ENCODE assay signal across 29 cellular contexts in the genomic region with DNA sequence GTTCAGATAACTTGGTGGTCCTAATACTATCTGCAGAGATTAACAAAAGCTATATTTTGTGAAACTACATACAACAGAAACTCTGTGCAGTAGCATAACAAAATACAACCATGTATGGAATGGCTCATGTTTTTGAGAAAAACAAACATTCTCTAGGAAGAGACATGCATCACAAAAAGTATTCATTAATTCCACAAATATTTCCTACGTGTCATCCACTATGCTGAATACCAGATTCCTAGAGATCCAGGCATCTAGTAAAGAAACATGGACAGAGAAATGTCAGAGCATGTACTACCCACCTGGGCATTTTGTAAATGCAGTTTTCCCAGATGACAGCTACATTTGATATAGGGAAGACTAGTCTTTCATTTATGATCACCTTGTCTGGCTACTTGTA.
"Had no signal": no experiment of that assay in that cellular context is flagged by ENCODE, and none has a peak within 500 bp of the region (broad histone marks: within the 10 kb centered on the region; RNA-seq: fewer than 3 reads in every experiment).

No MANE protein-coding gene starts in this region.

- H3K36me3 Mint-ChIP-seq: activated CD4-positive, alpha-beta memory T cell treated with anti-CD3 and anti-CD28 coated beads for 36 hours; activated CD8-positive, alpha-beta memory T cell treated with anti-CD3 and anti-CD28 coated beads, Interleukin-2, amount 10 ng/mL, durations not matched to agents 7 days and 5 days; activated naive CD4-positive, alpha-beta T cell treated with anti-CD3 and anti-CD28 coated beads, Interleukin-2, amount 50 U/mL, for 72 hours had no signal

- H3K27me3 ChIP-seq: brain microvascular endothelial cell, colonic mucosa had no signal

- H3K9me3 ChIP-seq: colonic mucosa had no signal

- H3K36me3 ChIP-seq: brain microvascular endothelial cell, colonic mucosa had no signal

- H3K27me3 Mint-ChIP-seq: activated CD4-positive, alpha-beta memory T cell treated with anti-CD3 and anti-CD28 coated beads for 36 hours; activated CD4-positive, alpha-beta T cell treated with anti-CD3 and anti-CD28 coated beads, Interleukin-2, amount 10 ng/mL, durations not matched to agents 24 days and 14 days; activated CD8-positive, alpha-beta memory T cell treated with anti-CD3 and anti-CD28 coated beads, Interleukin-2, amount 10 ng/mL, durations not matched to agents 7 days and 5 days; activated naive CD4-positive, alpha-beta T cell treated with anti-CD3 and anti-CD28 coated beads, Interleukin-2, amount 10 ng/mL, durations not matched to agents 7 days and 5 days; activated naive CD8-positive, alpha-beta T cell treated with anti-CD3 and anti-CD28 coated beads, Interleukin-2, amount 10 ng/mL, durations not matched to agents 7 days and 5 days had no signal

- H3K4me3 Mint-ChIP-seq: activated CD4-positive, alpha-beta memory T cell treated with anti-CD3 and anti-CD28 coated beads for 36 hours; activated CD4-positive, alpha-beta T cell treated with anti-CD3 and anti-CD28 coated beads for 36 hours; activated CD4-positive, alpha-beta T cell treated with anti-CD3 and anti-CD28 coated beads, Interleukin-2, amount 10 ng/mL, durations not matched to agents 24 days and 14 days; activated CD8-positive, alpha-beta memory T cell treated with anti-CD3 and anti-CD28 coated beads, Interleukin-2, amount 10 ng/mL, durations not matched to agents 7 days and 5 days; activated CD8-positive, alpha-beta T cell treated with anti-CD3 and anti-CD28 coated beads, Interleukin-2, amount 10 ng/mL, durations not matched to agents 7 days and 5 days; activated naive CD4-positive, alpha-beta T cell treated with anti-CD3 and anti-CD28 coated beads, Interleukin-2, amount 10 ng/mL, durations not matched to agents 7 days and 5 days; activated naive CD8-positive, alpha-beta T cell treated with anti-CD3 and anti-CD28 coated beads, Interleukin-2, amount 10 ng/mL, durations not matched to agents 7 days and 5 days; activated T-cell treated with anti-CD3 and anti-CD28 coated beads, Interleukin-2, amount 50 U/mL, for 24 hours; activated T-cell treated with anti-CD3 and anti-CD28 coated beads, Interleukin-2, amount 50 U/mL, for 72 hours; central memory CD8-positive, alpha-beta T cell; endodermal cell had no signal

- H3K4me1 ChIP-seq: colonic mucosa had no signal

- ATAC-seq: activated CD4-positive, alpha-beta T cell treated with anti-CD3 and anti-CD28 coated beads for 36 hours; activated CD8-positive, alpha-beta memory T cell treated with anti-CD3 and anti-CD28 coated beads, Interleukin-2, amount 10 ng/mL, durations not matched to agents 7 days and 5 days; activated CD8-positive, alpha-beta T cell treated with anti-CD3 and anti-CD28 coated beads, Interleukin-2, amount 10 ng/mL, durations not matched to agents 7 days and 5 days; activated naive CD4-positive, alpha-beta T cell treated with anti-CD3 and anti-CD28 coated beads, Interleukin-2, amount 50 U/mL, for 72 hours; activated T-cell treated with anti-CD3 and anti-CD28 coated beads, Interleukin-2, amount 50 U/mL, for 72 hours; esophagus mucosa had no signal

- H3K27ac Mint-ChIP-seq: activated CD4-positive, alpha-beta memory T cell treated with anti-CD3 and anti-CD28 coated beads for 36 hours; activated CD4-positive, alpha-beta T cell treated with anti-CD3 and anti-CD28 coated beads for 36 hours; activated CD4-positive, alpha-beta T cell treated with anti-CD3 and anti-CD28 coated beads, Interleukin-2, amount 10 ng/mL, durations not matched to agents 24 days and 14 days; activated CD8-positive, alpha-beta memory T cell treated with anti-CD3 and anti-CD28 coated beads, Interleukin-2, amount 10 ng/mL, durations not matched to agents 7 days and 5 days; activated CD8-positive, alpha-beta T cell treated with anti-CD3 and anti-CD28 coated beads, Interleukin-2, amount 10 ng/mL, durations not matched to agents 7 days and 5 days; activated naive CD4-positive, alpha-beta T cell treated with anti-CD3 and anti-CD28 coated beads, Interleukin-2, amount 10 ng/mL, durations not matched to agents 7 days and 5 days; activated naive CD4-positive, alpha-beta T cell treated with anti-CD3 and anti-CD28 coated beads, Interleukin-2, amount 50 U/mL, for 72 hours; activated naive CD8-positive, alpha-beta T cell treated with anti-CD3 and anti-CD28 coated beads, Interleukin-2, amount 10 ng/mL, durations not matched to agents 7 days and 5 days; activated T-cell treated with anti-CD3 and anti-CD28 coated beads, Interleukin-2, amount 50 U/mL, for 24 hours; activated T-cell treated with anti-CD3 and anti-CD28 coated beads, Interleukin-2, amount 50 U/mL, for 72 hours; endodermal cell had no signal

- H3K4me1 Mint-ChIP-seq: central memory CD8-positive, alpha-beta T cell had no signal

- H3K4me3 ChIP-seq: colonic mucosa, dorsolateral prefrontal cortex had no signal

- DNase-seq: activated CD4-positive, alpha-beta memory T cell treated with anti-CD3 and anti-CD28 coated beads for 36 hours; activated CD4-positive, alpha-beta T cell treated with anti-CD3 and anti-CD28 coated beads for 36 hours; activated CD4-positive, alpha-beta T cell treated with anti-CD3 and anti-CD28 coated beads, Interleukin-2, amount 10 ng/mL, durations not matched to agents 24 days and 14 days; activated CD4-positive, CD25-positive, alpha-beta regulatory T cell; activated CD4-positive, CD25-positive, alpha-beta regulatory T cell treated with anti-CD3 and anti-CD28 coated beads, Interleukin-2, amount 50 U/mL, for 72 hours; activated CD8-positive, alpha-beta memory T cell treated with anti-CD3 and anti-CD28 coated beads, Interleukin-2, amount 10 ng/mL, durations not matched to agents 7 days and 5 days; activated CD8-positive, alpha-beta memory T cell treated with anti-CD3 and anti-CD28 coated beads, Interleukin-2, amount 50 U/mL, for 48 hours; activated CD8-positive, alpha-beta T cell treated with anti-CD3 and anti-CD28 coated beads, Interleukin-2, amount 10 ng/mL, durations not matched to agents 7 days and 5 days; activated gamma-delta T cell; activated naive CD4-positive, alpha-beta T cell; activated naive CD4-positive, alpha-beta T cell treated with anti-CD3 and anti-CD28 coated beads, Interleukin-2, amount 10 ng/mL, durations not matched to agents 7 days and 5 days; activated naive CD8-positive, alpha-beta T cell treated with anti-CD3 and anti-CD28 coated beads, Interleukin-2, amount 10 ng/mL, durations not matched to agents 7 days and 5 days; activated T-cell treated with anti-CD3 and anti-CD28 coated beads for 4 hours; activated T-cell treated with anti-CD3 and anti-CD28 coated beads, Interleukin-2, amount 50 U/mL, for 24 hours; activated T-cell treated with anti-CD3 and anti-CD28 coated beads, Interleukin-2, amount 50 U/mL, for 72 hours; amniotic stem cell; anterior cingulate cortex; brain microvascular endothelial cell; colonic mucosa; dorsolateral prefrontal cortex; effector memory CD4-positive, alpha-beta T cell; endodermal cell; foreskin fibroblast; head of caudate nucleus; hippocampal formation; T-helper 2 cell had no signal

- H3K9me3 Mint-ChIP-seq: activated CD4-positive, alpha-beta memory T cell treated with anti-CD3 and anti-CD28 coated beads for 36 hours; activated CD4-positive, alpha-beta T cell treated with anti-CD3 and anti-CD28 coated beads, Interleukin-2, amount 10 ng/mL, durations not matched to agents 24 days and 14 days; activated naive CD4-positive, alpha-beta T cell treated with anti-CD3 and anti-CD28 coated beads, Interleukin-2, amount 50 U/mL, for 72 hours; activated naive CD8-positive, alpha-beta T cell treated with anti-CD3 and anti-CD28 coated beads, Interleukin-2, amount 10 ng/mL, durations not matched to agents 7 days and 5 days; activated T-cell treated with anti-CD3 and anti-CD28 coated beads, Interleukin-2, amount 50 U/mL, for 24 hours; activated T-cell treated with anti-CD3 and anti-CD28 coated beads, Interleukin-2, amount 50 U/mL, for 72 hours; central memory CD8-positive, alpha-beta T cell had no signal

- H3K27ac ChIP-seq: brain microvascular endothelial cell, colonic mucosa, dorsolateral prefrontal cortex had no signal
